In the genomic region with DNA sequence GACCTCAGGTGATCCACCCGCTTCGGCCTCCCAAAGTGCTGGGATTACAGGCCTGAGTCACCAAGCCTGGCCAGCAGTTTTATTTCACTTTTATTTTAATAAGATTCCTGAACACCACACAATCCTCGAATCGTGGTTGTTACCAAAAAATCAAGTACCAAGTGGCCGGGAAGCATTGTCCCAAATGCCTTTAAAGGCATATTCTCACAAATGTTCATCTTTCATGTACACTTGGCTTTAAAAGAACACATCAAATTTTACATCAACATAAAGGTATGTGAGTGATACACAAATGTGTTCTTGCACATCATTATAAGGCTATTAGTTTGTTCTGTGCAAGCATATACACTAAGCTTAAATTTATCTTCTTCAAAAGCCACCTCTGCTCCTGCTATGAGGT, we compare ENCODE assay signal across 26 cellular contexts. TPM values are rescaled to one million over a fixed set of nuclear protein-coding genes. Genes with fewer than 3 reads are reported as not detected.
"Had no signal": no experiment of that assay in that cellular context is flagged by ENCODE, and none has a peak within 500 bp of the region (broad histone marks: within the 10 kb centered on the region; RNA-seq: fewer than 3 reads in every experiment).

No MANE protein-coding gene starts in this region.

- H3K9me3 Mint-ChIP-seq: mesothelial cell of epicardium; naive thymus-derived CD4-positive, alpha-beta T cell; nephron; type B pancreatic cell had no signal

- DNase-seq: central memory CD4-positive, alpha-beta T cell; dorsolateral prefrontal cortex; effector CD4-positive, alpha-beta T cell; foreskin melanocyte; hypothalamus; left ventricle myocardium superior; mesenchymal stem cell; mucosa of descending colon; naive thymus-derived CD4-positive, alpha-beta T cell; nucleus accumbens; ovary; posterior cingulate gyrus; right lobe of liver; stimulated activated CD4-positive, alpha-beta T cell treated with anti-CD3 and anti-CD28 coated beads, Interleukin-12 subunit alpha, Interleukin-12 subunit beta, amount 100 ng/mL, for 4 hours; stimulated activated CD4-positive, alpha-beta T cell treated with anti-CD3 and anti-CD28 coated beads, Interleukin-1b, Interleukin-23, amount 100 ng/mL, for 48 hours; stimulated activated CD4-positive, alpha-beta T cell treated with anti-CD3 and anti-CD28 coated beads, Interleukin-4, amount 100 ng/mL, for 1 hour; stimulated activated CD8-positive, alpha-beta memory T cell treated with anti-CD3 and anti-CD28 coated beads, Interleukin-4, amount 100 ng/mL, for 48 hours; stimulated activated naive CD4-positive, alpha-beta T cell; stomach; thyroid gland had no signal

- H3K4me3 Mint-ChIP-seq: mesothelial cell of epicardium; naive thymus-derived CD4-positive, alpha-beta T cell; nephron; type B pancreatic cell had no signal

- H3K4me1 ChIP-seq: right lobe of liver, thyroid gland had no signal

- H3K27me3 ChIP-seq: dorsolateral prefrontal cortex, ovary, right lobe of liver, stomach, thyroid gland had no signal

- H3K4me3 ChIP-seq: dorsolateral prefrontal cortex, lung, mucosa of descending colon, ovary, right lobe of liver, smooth muscle cell, stomach, thyroid gland had no signal

- H3K27ac ChIP-seq: ovary, right lobe of liver, thyroid gland had no signal

- H3K9me3 ChIP-seq: mucosa of descending colon, ovary, right lobe of liver, stomach, thyroid gland had no signal

- H3K4me1 Mint-ChIP-seq: mesothelial cell of epicardium; naive thymus-derived CD4-positive, alpha-beta T cell had no signal

- H3K27ac Mint-ChIP-seq: mesothelial cell of epicardium, nephron, type B pancreatic cell had no signal

- H3K36me3 ChIP-seq: ovary had no signal

- ATAC-seq: left ventricle myocardium superior; mucosa of descending colon; naive thymus-derived CD4-positive, alpha-beta T cell; right lobe of liver had no signal

RNA-seq across cellular contexts. Expression of a gene that starts 8.1 kb away (rescaled TPM):
- total RNA-seq: pulmonary artery endothelial cell, smooth muscle cell had no signal
